ENCODE assay signal across 8 cellular contexts in the genomic region with DNA sequence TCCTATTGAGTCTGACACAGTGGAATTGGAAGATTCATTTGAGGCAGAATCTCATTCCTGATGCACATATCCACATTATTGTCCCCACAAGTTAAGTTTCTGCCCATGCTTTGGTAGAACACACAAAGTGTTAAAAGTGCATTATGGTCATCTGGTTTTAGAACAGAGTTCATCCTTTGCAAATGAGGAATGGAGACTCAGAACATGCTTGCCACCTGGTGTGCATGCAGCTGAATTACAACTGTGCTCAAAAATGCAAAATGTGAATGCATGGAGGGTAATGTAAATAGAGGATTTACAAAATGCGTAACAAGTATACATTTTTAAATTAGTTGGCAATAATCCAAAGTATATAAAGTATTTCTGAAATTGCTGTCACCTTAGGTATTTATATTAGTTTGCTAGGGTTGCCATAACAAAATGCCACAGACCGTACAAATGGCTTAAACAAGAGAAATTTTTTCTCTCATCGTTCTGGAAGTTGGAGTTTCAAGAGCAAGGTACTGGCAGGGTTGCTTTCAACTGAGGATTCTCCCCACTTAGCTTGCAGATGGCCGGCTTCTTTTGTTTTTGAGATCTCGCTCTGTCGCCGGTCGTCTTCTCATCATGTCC.
DNase-seq lines count a peak whose midpoint lies in the region; ATAC-seq and TF ChIP-seq lines count a peak whose summit lies in the region.

No MANE protein-coding gene starts in this region.

- H3K27ac Mint-ChIP-seq in endodermal cell, result no peak overlapping the region

- H3K4me1 ChIP-seq in endodermal cell (ENCODE audit: control insufficient read depth, insufficient read depth, low read length), result no peaks in the 10 kb centered on the region
- H3K4me1 ChIP-seq in neutrophil (ENCODE audit: control insufficient read depth in 1 of 2, insufficient read depth in 1 of 2, low read depth in 1 of 2, low read length in 1 of 2), result no peaks in the 10 kb centered on the region

- no peak overlapping the region for H3K4me3 Mint-ChIP-seq in endodermal cell

- peak; percentile 73 for ATAC-seq in GM18520 (IDR thresholded peaks at IDR 0.05; ENCODE audit: unreplicated experiment)
- peak; percentile 89 for ATAC-seq in HG03103 (IDR thresholded peaks at IDR 0.05; ENCODE audit: low read depth, unreplicated experiment)
- ATAC-seq in GM18861 (IDR thresholded peaks at IDR 0.05; ENCODE audit: unreplicated experiment), result no peak

- TF ChIP-seq CTCF in AG10803 (conservative IDR thresholded peaks at IDR 0.05; ENCODE audit: low read length) (peak; percentile 87), endodermal cell (conservative IDR thresholded peaks at IDR 0.05) (peak; percentile 91), neutrophil (IDR thresholded peaks at IDR 0.05) (peak; percentile 54)

- H3K9me3 ChIP-seq in endodermal cell (ENCODE audit: control insufficient read depth, low read length) (no peaks in the 10 kb centered on the region), neutrophil (no peaks in the 10 kb centered on the region)

- H3K27ac ChIP-seq in endodermal cell (ENCODE audit: low read depth, low read length), result no peak overlapping the region
- no peak overlapping the region for H3K27ac ChIP-seq in neutrophil

- no peak overlapping the region for H3K9ac ChIP-seq in endodermal cell (ENCODE audit: extremely low read depth, low read length, poor library complexity, severe bottlenecking)

- H3K27me3 ChIP-seq in endodermal cell (ENCODE audit: control insufficient read depth, insufficient read depth, low read length, poor library complexity, severe bottlenecking) (no peaks in the 10 kb centered on the region), neutrophil (no peaks in the 10 kb centered on the region)

- DNase-seq in AG10803 (ENCODE audit: low read depth) (peak; percentile 29), NOMO-1 treated with DMSO at 0.1 percent for 48 hours (lab: John Stamatoyannopoulos, UW; ENCODE audit: unreplicated experiment) (peak; percentile 73), endodermal cell (peak; percentile 64), OCI-M2 (lab: John Stamatoyannopoulos, UW; ENCODE audit: unreplicated experiment) (no peak)

- H3K36me3 ChIP-seq in endodermal cell (ENCODE audit: control insufficient read depth, insufficient read depth, low read length) (no peaks in the 10 kb centered on the region), neutrophil (no peaks in the 10 kb centered on the region)

- H3K4me3 ChIP-seq in AG10803 (ENCODE audit: low read length), result no peak overlapping the region
- H3K4me3 ChIP-seq in endodermal cell (ENCODE audit: low read length), result no peak overlapping the region
- no peak overlapping the region for H3K4me3 ChIP-seq in neutrophil (ENCODE audit: low read depth in 1 of 2, low read length in 1 of 2)

- WGBS in endodermal cell (ENCODE audit: insufficient coverage in 1 of 2, insufficient read length in 1 of 2), 2 experiments, result 90% methylated on average over 5 to 7 of the region's 8 CpGs

- H3K9me3 Mint-ChIP-seq in endodermal cell, result peaks cover 15% of the 10 kb centered on the region

- H3K36me3 Mint-ChIP-seq in endodermal cell (ENCODE audit: low read depth), result no peaks in the 10 kb centered on the region

- no peaks in the 10 kb centered on the region for H3K4me1 Mint-ChIP-seq in endodermal cell

- H3K27me3 Mint-ChIP-seq in endodermal cell (ENCODE audit: insufficient read depth), result peaks cover 3% of the 10 kb centered on the region
